19 cellular contexts compared by ENCODE assay signal in genomic region chr5:149924481-149924880, GRCh38. TPM values are rescaled to one million over a fixed set of nuclear protein-coding genes. Genes with fewer than 3 reads are reported as not detected.
DNase-seq lines count a peak whose midpoint lies in the region; ATAC-seq and TF ChIP-seq lines count a peak whose summit lies in the region.
"Had no signal": no experiment of that assay in that cellular context is flagged by ENCODE, and none has a peak within 500 bp of the region (broad histone marks: within the 10 kb centered on the region; RNA-seq: fewer than 3 reads in every experiment).

No MANE protein-coding gene starts in this region.

- POLR2A ChIA-PET in Panc1 (lab: Charles Lee), result no interaction called here

- no peak for ATAC-seq in Panc1
- no peak for ATAC-seq in right lobe of liver
- ATAC-seq in omental fat pad (ENCODE audit: low FRiP score), result no peak

- H3K36me3 ChIP-seq in Panc1 (ENCODE audit: control insufficient read depth, insufficient read depth, low read length), result no peaks in the 10 kb centered on the region
- H3K36me3 ChIP-seq in right lobe of liver, result no peaks in the 10 kb centered on the region

- peak overlapping the region; percentile 23; the same call in 1 of the 2 replicates for H3K27ac ChIP-seq in Panc1 (ENCODE audit: low read length)
- H3K27ac ChIP-seq in right lobe of liver, result no peak overlapping the region
- H3K27ac ChIP-seq: 22Rv1, KMS-11 had no signal

- in situ Hi-C loops in Panc1 (cut with HindIII; ENCODE audit: low pct_unique_long_range_greater_than_20kb, low sequenced_read_pairs), result no loop called here

- H3K27me3 ChIP-seq in Panc1 (ENCODE audit: control insufficient read depth, insufficient read depth, low read length) (no peaks in the 10 kb centered on the region), right lobe of liver (no peaks in the 10 kb centered on the region)

- H3K9me3 ChIP-seq in Panc1 (ENCODE audit: control insufficient read depth, insufficient read depth, low read depth, low read length) (no peaks in the 10 kb centered on the region), right lobe of liver (no peaks in the 10 kb centered on the region)

- DNase-seq in NCI-H1694 treated with DMSO at 0.1 percent for 48 hours (lab: John Stamatoyannopoulos, UW) (peak; percentile 17), NCI-H1694 (lab: John Stamatoyannopoulos, UW) (no peak), Panc1 (ENCODE audit: low read depth, low spot score) (no peak), fibroblast of the conjunctiva (ENCODE audit: low read depth) (peak; percentile 6), right lobe of liver (no peak), NCI-H1436 (lab: John Stamatoyannopoulos, UW) (no peak), omental fat pad (ENCODE audit: low spot score) (no peak)
- no peak for DNase-seq in activated CD4-positive, alpha-beta T cell treated with anti-CD3 and anti-CD28 coated beads for 1 hour
- DNase-seq: C1 segment of cervical spinal cord, DND-41, GF-D8, GOT3, HFFc6, NCI-H1105, NCI-H187 treated with DMSO at 0.1 percent for 48 hours, NCI-H2171, NCI-H446 had no signal

- no TSS peak for BruUV-seq in Panc1 (replicated peaks; lab: Mats Ljungman, UMichigan)

- intact Hi-C loops in Panc1 (cut with micrococcal nuclease; ENCODE audit: unreplicated experiment), result no loop called here
- intact Hi-C loops in right lobe of liver (cut with DNase I), result no loop called here

- TF ChIP-seq POLR2A in right lobe of liver (IDR thresholded peaks at IDR 0.05), result no peak

- WGBS in right lobe of liver (ENCODE audit: insufficient coverage, low coverage, low lambda C conversion rate, missing lambda C conversion rate), result 79% methylated on average over 4 of the region's 5 CpGs

- CTCF ChIA-PET in Panc1 (lab: Charles Lee), result no interaction called here

- no peaks in the 10 kb centered on the region for H3K4me1 ChIP-seq in Panc1 (ENCODE audit: control insufficient read depth, insufficient read depth, low read length)
- H3K4me1 ChIP-seq in right lobe of liver, result no peaks in the 10 kb centered on the region

- TF ChIP-seq CTCF in Panc1 (IDR thresholded peaks at IDR 0.05) (no peak), right lobe of liver (IDR thresholded peaks at IDR 0.05) (no peak), omental fat pad (IDR thresholded peaks at IDR 0.05) (no peak)

- no peak overlapping the region for H3K4me3 ChIP-seq in Panc1 (ENCODE audit: low read depth in 2 of 2, low read length in 2 of 2)
- no peak overlapping the region for H3K4me3 ChIP-seq in right lobe of liver

RNA-seq across cellular contexts. Expression of gene PDE6A, which starts 20.1 kb away (rescaled TPM):
- total RNA-seq in Panc1 (2021; ENCODE audit: unreplicated experiment) (0.33 TPM), right lobe of liver (not detected), omental fat pad (not detected)
- polyA plus RNA-seq in Panc1 (2012; ENCODE audit: insufficient read length), result 0.15 TPM
- total RNA-seq: HFFc6 had no signal

RNA-seq across cellular contexts. Expression of gene SLC26A2, which starts 36.1 kb away (rescaled TPM):
- 111 TPM for total RNA-seq in Panc1 (2021; ENCODE audit: unreplicated experiment)
- 33.9 TPM for polyA plus RNA-seq in Panc1 (2012; ENCODE audit: insufficient read length)
- total RNA-seq in right lobe of liver, result 1 to 10 TPM; 1.3 to 2.4 (median 2.0) TPM
- 10 to 100 TPM; 14.8 to 21.8 (median 16.6) TPM for total RNA-seq in omental fat pad

Comparison
In these comparisons a context has a peak if more than half of its experiments do, and no peak if none do; other contexts are left out.
1. DNase-seq: peak in NCI-H1694 treated with DMSO at 0.1 percent for 48 hours (single experiment) and fibroblast of the conjunctiva (single experiment); none in NCI-H1694 (single experiment), Panc1 (single experiment), right lobe of liver (0 of 3), activated CD4-positive, alpha-beta T cell treated with anti-CD3 and anti-CD28 coated beads for 1 hour (single experiment), NCI-H1436 (single experiment) and omental fat pad (single experiment).
2. RNA of gene SLC26A2, which starts 36.1 kb away (total RNA-seq): 111 TPM in Panc1 (single experiment) and 14.8 to 21.8 TPM in omental fat pad; 1.3 to 2.4 TPM in right lobe of liver; every median in the first group is over 4 times any median in the second.